ENCODE assay signal across 29 cellular contexts in genomic region chr4:12880844-12881243, GRCh38.
"Had no signal": no experiment of that assay in that cellular context is flagged by ENCODE, and none has a peak within 500 bp of the region (broad histone marks: within the 10 kb centered on the region; RNA-seq: fewer than 3 reads in every experiment).

No MANE protein-coding gene starts in this region.

- H3K9me3 ChIP-seq: colonic mucosa, esophagus squamous epithelium, gastrocnemius medialis, gastroesophageal sphincter, heart left ventricle, heart right ventricle had no signal

- H3K27ac Mint-ChIP-seq: dendritic cell treated with granulocyte-macrophage colony-stimulating factor and Interleukin-4, amounts not matched to agents 40 ng/mL and 50 ng/mL, for 4 days; effector memory CD8-positive, alpha-beta T cell; endodermal cell had no signal

- H3K4me3 ChIP-seq: colonic mucosa, coronary artery, dorsolateral prefrontal cortex, esophagus muscularis mucosa, esophagus squamous epithelium, gastrocnemius medialis, gastroesophageal sphincter, heart left ventricle, heart right ventricle had no signal

- ATAC-seq: effector memory CD8-positive, alpha-beta T cell; esophagus mucosa; foreskin keratinocyte; gastrocnemius medialis; gastroesophageal sphincter; heart left ventricle; heart right ventricle had no signal

- H3K27me3 ChIP-seq: colonic mucosa, dorsolateral prefrontal cortex, esophagus muscularis mucosa, esophagus squamous epithelium, foreskin keratinocyte, gastrocnemius medialis, gastroesophageal sphincter, heart left ventricle, heart right ventricle had no signal

- H3K27ac ChIP-seq: colonic mucosa, coronary artery, dorsolateral prefrontal cortex, epithelial cell of prostate, esophagus muscularis mucosa, esophagus squamous epithelium, foreskin keratinocyte, gastrocnemius medialis, gastroesophageal sphincter, heart left ventricle, heart right ventricle had no signal

- H3K4me3 Mint-ChIP-seq: dendritic cell treated with granulocyte-macrophage colony-stimulating factor and Interleukin-4, amounts not matched to agents 40 ng/mL and 50 ng/mL, for 4 days; effector memory CD8-positive, alpha-beta T cell; endodermal cell had no signal

- H3K27me3 Mint-ChIP-seq: dendritic cell treated with granulocyte-macrophage colony-stimulating factor and Interleukin-4, amounts not matched to agents 40 ng/mL and 50 ng/mL, for 4 days; effector memory CD8-positive, alpha-beta T cell had no signal

- H3K4me1 ChIP-seq: colonic mucosa, esophagus muscularis mucosa, esophagus squamous epithelium, foreskin keratinocyte, gastrocnemius medialis, gastroesophageal sphincter, heart left ventricle, heart right ventricle had no signal

- H3K36me3 ChIP-seq: colonic mucosa, esophagus muscularis mucosa, esophagus squamous epithelium, gastrocnemius medialis, gastroesophageal sphincter, heart left ventricle, heart right ventricle had no signal

- DNase-seq: colonic mucosa; cortex of kidney; dermis blood vessel endothelial cell; dorsolateral prefrontal cortex; effector CD4-positive, alpha-beta T cell; effector CD8-positive, alpha-beta T cell; effector memory CD4-positive, alpha-beta T cell; effector memory CD8-positive, alpha-beta T cell; endodermal cell; erythroblast; esophagus squamous epithelium; foreskin fibroblast; foreskin keratinocyte; foreskin melanocyte; gastrocnemius medialis; glutamatergic neuron; head of caudate nucleus; heart left ventricle; heart right ventricle had no signal

- FAIRE-seq: colon, endometrium, endothelial cell of umbilical vein, frontal cortex had no signal
